8 cellular contexts compared by ENCODE assay signal in genomic region chr4:77193511-77194236, GRCh38. TPM values are rescaled to one million over a fixed set of nuclear protein-coding genes. Genes with fewer than 3 reads are reported as not detected.
DNase-seq lines count a peak whose midpoint lies in the region; ATAC-seq and TF ChIP-seq lines count a peak whose summit lies in the region.

No MANE protein-coding gene starts in this region.

- no peak overlapping the region for H2BK120ac ChIP-seq in neuronal stem cell (ENCODE audit: low read depth, low read length)

- TF ChIP-seq CTCF in GM20000 (IDR thresholded peaks at IDR 0.05; ENCODE audit: extremely low read depth, missing control alignments) (no peak), HL-60 (IDR thresholded peaks at IDR 0.05; ENCODE audit: insufficient read depth, low read length) (no peak)

- no peaks in the 10 kb centered on the region for H3K9me3 Mint-ChIP-seq in activated CD8-positive, alpha-beta T cell treated with anti-CD3 and anti-CD28 coated beads, Interleukin-2, amount 10 ng/mL, durations not matched to agents 7 days and 5 days (ENCODE audit: insufficient read depth)

- no peak overlapping the region for H2BK5ac ChIP-seq in neuronal stem cell (ENCODE audit: low read length)

- no peak overlapping the region for H3K14ac ChIP-seq in neuronal stem cell (ENCODE audit: low read length)

- peak overlapping the region; percentile 71 for H3K4me3 Mint-ChIP-seq in activated CD8-positive, alpha-beta T cell treated with anti-CD3 and anti-CD28 coated beads, Interleukin-2, amount 10 ng/mL, durations not matched to agents 7 days and 5 days

- H3K4me2 ChIP-seq in BLaER1 treated with 17β-estradiol and CSF1 and Interleukin-3, amounts not matched to agents 10 nM and 100 nM: peak overlapping the region; percentile 65 to 89 (median 83)
- no peak overlapping the region for H3K4me2 ChIP-seq in neuronal stem cell (ENCODE audit: insufficient read depth, low read length, poor library complexity, severe bottlenecking)

- no peak overlapping the region for H4K8ac ChIP-seq in neuronal stem cell (ENCODE audit: low read depth, low read length)

- no peaks in the 10 kb centered on the region for H3K9me3 ChIP-seq in BLaER1 treated with 17β-estradiol and CSF1 and Interleukin-3, amounts not matched to agents 10 nM and 100 nM (replicated peaks in 1 of 11)
- no peaks in the 10 kb centered on the region for H3K9me3 ChIP-seq in neuronal stem cell (replicated peaks in 1 of 2; ENCODE audit: control insufficient read depth in 2 of 2, insufficient read depth in 1 of 2, low read depth in 1 of 2, low read length in 2 of 2)

- peak; percentile 84 for DNase-seq in GM20000 (ENCODE audit: low spot score)
- DNase-seq in HL-60 (ENCODE audit: low read depth in 1 of 2, low spot score in 1 of 2): peak; percentile 41 to 93
- DNase-seq in activated CD8-positive, alpha-beta T cell treated with anti-CD3 and anti-CD28 coated beads, Interleukin-2, amount 10 ng/mL, durations not matched to agents 7 days and 5 days: peak; percentile 82
- peak; percentile 92 for DNase-seq in cardiac septum (ENCODE audit: low spot score)
- peak; percentile 68 for DNase-seq in stimulated activated CD4-positive, alpha-beta T cell treated with anti-CD3 and anti-CD28 coated beads, Interleukin-4, amount 100 ng/mL, for 1 hour
- no peak for DNase-seq in HuH-7.5 (ENCODE audit: low spot score)
- DNase-seq in neuronal stem cell (ENCODE audit: low spot score): no peak

- intact Hi-C loops in cardiac septum (cut with DNase I): no loop called here

- ATAC-seq in activated CD8-positive, alpha-beta T cell treated with anti-CD3 and anti-CD28 coated beads, Interleukin-2, amount 10 ng/mL, durations not matched to agents 7 days and 5 days: peak; percentile 99

- H4K20me1 ChIP-seq in BLaER1 treated with 17β-estradiol and CSF1 and Interleukin-3, amounts not matched to agents 10 nM and 100 nM: no peaks in the 10 kb centered on the region

- H3K23ac ChIP-seq in neuronal stem cell (ENCODE audit: low read depth, low read length, poor library complexity): no peak overlapping the region

- CTCF ChIA-PET in activated CD8-positive, alpha-beta T cell treated with anti-CD3 and anti-CD28 coated beads, Interleukin-2, amount 10 ng/mL, durations not matched to agents 7 days and 5 days (lab: Charles Lee): interaction anchor here (0.6 to 5.2 kb wide), 14 partner anchors 9 to 625 kb away, joined by 3 to 55 read pairs (median 4); partner anchors contain the start of gene SOWAHB

- H3K27me3 ChIP-seq in BLaER1 treated with 17β-estradiol and CSF1 and Interleukin-3, amounts not matched to agents 10 nM and 100 nM: no peaks in the 10 kb centered on the region
- H3K27me3 ChIP-seq in HL-60 (ENCODE audit: insufficient read depth, poor library complexity, severe bottlenecking) (no peaks in the 10 kb centered on the region), neuronal stem cell (ENCODE audit: control insufficient read depth in 3 of 3, insufficient read depth in 3 of 3, low read depth in 1 of 3, low read length in 3 of 3) (no peaks in the 10 kb centered on the region)

- peak overlapping the region; percentile 82 for H3K27ac Mint-ChIP-seq in activated CD8-positive, alpha-beta T cell treated with anti-CD3 and anti-CD28 coated beads, Interleukin-2, amount 10 ng/mL, durations not matched to agents 7 days and 5 days

- H3K79me1 ChIP-seq in neuronal stem cell (ENCODE audit: low read depth, low read length): no peaks in the 10 kb centered on the region

- H3K4me3 ChIP-seq in BLaER1 treated with 17β-estradiol and CSF1 and Interleukin-3, amounts not matched to agents 10 nM and 100 nM: peak overlapping the region; percentile 34 to 67 (median 50)
- H3K4me3 ChIP-seq in HL-60 (replicated peaks; ENCODE audit: insufficient read depth, low read length) (peak overlapping the region; percentile 46), neuronal stem cell (ENCODE audit: low read length in 2 of 2) (no peak overlapping the region)

- H2BK15ac ChIP-seq in neuronal stem cell (ENCODE audit: low read length): no peak overlapping the region

- H3K18ac ChIP-seq in neuronal stem cell (ENCODE audit: low read length): no peak overlapping the region

- peaks cover 3% of the 10 kb centered on the region for H3K27me3 Mint-ChIP-seq in activated CD8-positive, alpha-beta T cell treated with anti-CD3 and anti-CD28 coated beads, Interleukin-2, amount 10 ng/mL, durations not matched to agents 7 days and 5 days (ENCODE audit: low read depth)

- H2BK12ac ChIP-seq in neuronal stem cell (ENCODE audit: low read length): no peak overlapping the region

- no peak overlapping the region for H3K4ac ChIP-seq in neuronal stem cell (ENCODE audit: low read length)

- H3K4me1 ChIP-seq in BLaER1 treated with 17β-estradiol and CSF1 and Interleukin-3, amounts not matched to agents 10 nM and 100 nM: peaks cover 18 to 29% (median 28%) of the 10 kb centered on the region in 10 experiments
- peaks cover 2 to 6% of the 10 kb centered on the region in 2 donors for H3K4me1 ChIP-seq in neuronal stem cell (ENCODE audit: control insufficient read depth in 2 of 2, insufficient read depth in 1 of 2, low read depth in 1 of 2, low read length in 2 of 2)

- peak overlapping the region; percentile 15 to 80 (median 60); a peak in 20 of 22 replicates for H3K27ac ChIP-seq in BLaER1 treated with 17β-estradiol and CSF1 and Interleukin-3, amounts not matched to agents 10 nM and 100 nM
- H3K27ac ChIP-seq in HL-60 (replicated peaks) (peak overlapping the region; percentile 71), neuronal stem cell (replicated peaks; ENCODE audit: low read length) (no peak overlapping the region)

- POLR2A ChIA-PET in activated CD8-positive, alpha-beta T cell treated with anti-CD3 and anti-CD28 coated beads, Interleukin-2, amount 10 ng/mL, durations not matched to agents 7 days and 5 days (lab: Charles Lee): interaction anchor here (0.5 to 2.1 kb wide), 7 partner anchors 10 to 344 kb away, joined by 3 to 15 read pairs (median 4); partner anchors contain the start of genes CCNG2 and CCNI

- H3K4me1 Mint-ChIP-seq in activated CD8-positive, alpha-beta T cell treated with anti-CD3 and anti-CD28 coated beads, Interleukin-2, amount 10 ng/mL, durations not matched to agents 7 days and 5 days (ENCODE audit: low read depth): peaks cover 20% of the 10 kb centered on the region

- no CpG with 5 or more reads among the region's 21 CpGs for WGBS in neuronal stem cell (ENCODE audit: extremely low coverage in 2 of 2, insufficient read length in 2 of 2, insufficient replicate concordance in 1 of 2), 2 donors

- no peak overlapping the region for H2AFZ ChIP-seq in neuronal stem cell (ENCODE audit: low read length)

- no peak overlapping the region for H4K91ac ChIP-seq in neuronal stem cell (ENCODE audit: low read depth, low read length, poor library complexity)

- no peaks in the 10 kb centered on the region for H3K36me3 Mint-ChIP-seq in activated CD8-positive, alpha-beta T cell treated with anti-CD3 and anti-CD28 coated beads, Interleukin-2, amount 10 ng/mL, durations not matched to agents 7 days and 5 days (ENCODE audit: low read depth)

- peak overlapping the region; percentile 4 to 76 (median 62); a peak in 21 of 22 replicates for H3K9ac ChIP-seq in BLaER1 treated with 17β-estradiol and CSF1 and Interleukin-3, amounts not matched to agents 10 nM and 100 nM
- H3K9ac ChIP-seq in neuronal stem cell (ENCODE audit: low read depth, low read length, poor library complexity): no peak overlapping the region

- H2AK5ac ChIP-seq in neuronal stem cell (ENCODE audit: low read depth, low read length): no peak overlapping the region

- no peaks in the 10 kb centered on the region for H3K36me3 ChIP-seq in BLaER1 treated with 17β-estradiol and CSF1 and Interleukin-3, amounts not matched to agents 10 nM and 100 nM
- no peaks in the 10 kb centered on the region for H3K36me3 ChIP-seq in neuronal stem cell (replicated peaks in 1 of 2; ENCODE audit: control insufficient read depth in 2 of 2, insufficient read depth in 2 of 2, low read length in 2 of 2)

RNA-seq across cellular contexts. Expression of gene CCNG2, which starts 36.7 kb away (rescaled TPM):
- 10 to 100 TPM; 26.9 TPM for total RNA-seq in activated CD8-positive, alpha-beta T cell treated with anti-CD3 and anti-CD28 coated beads, Interleukin-2, amount 10 ng/mL, durations not matched to agents 7 days and 5 days
- 10.5 TPM for total RNA-seq in cardiac septum
- 66.4 TPM for polyA plus RNA-seq in neuronal stem cell (2013, experiment 1 of 2)
- 67.3 TPM for polyA plus RNA-seq in neuronal stem cell (2013, experiment 2 of 2)

Comparison
In these comparisons a context has a peak if more than half of its experiments do, and no peak if none do; other contexts are left out.
1. H3K4me3 ChIP-seq: peak in BLaER1 treated with 17β-estradiol and CSF1 and Interleukin-3, amounts not matched to agents 10 nM and 100 nM (10 of 10) and HL-60 (single experiment); none in neuronal stem cell (0 of 2).
2. DNase-seq: peak in GM20000 (single experiment), HL-60 (2 of 2), activated CD8-positive, alpha-beta T cell treated with anti-CD3 and anti-CD28 coated beads, Interleukin-2, amount 10 ng/mL, durations not matched to agents 7 days and 5 days (single experiment), cardiac septum (single experiment) and stimulated activated CD4-positive, alpha-beta T cell treated with anti-CD3 and anti-CD28 coated beads, Interleukin-4, amount 100 ng/mL, for 1 hour (single experiment); none in HuH-7.5 (single experiment) and neuronal stem cell (single experiment).